9 cellular contexts compared by ENCODE assay signal in genomic region chr9:89657765-89658164, GRCh38. TPM values are rescaled to one million over a fixed set of nuclear protein-coding genes. Genes with fewer than 3 reads are reported as not detected.
DNase-seq lines count a peak whose midpoint lies in the region; ATAC-seq and TF ChIP-seq lines count a peak whose summit lies in the region.
"Had no signal": no experiment of that assay in that cellular context is flagged by ENCODE, and none has a peak within 500 bp of the region (broad histone marks: within the 10 kb centered on the region; RNA-seq: fewer than 3 reads in every experiment).

No MANE protein-coding gene starts in this region.

- peaks cover 66% of the 10 kb centered on the region for H3K4me1 Mint-ChIP-seq in neural progenitor cell

- no peaks in the 10 kb centered on the region for H3K79me2 ChIP-seq in neural progenitor cell (ENCODE audit: low read depth)

- H2AFZ ChIP-seq in neural progenitor cell (replicated peaks) = no peak overlapping the region

- no peak for TF ChIP-seq EP300 in upper lobe of left lung (IDR thresholded peaks at IDR 0.05)

- H3K9me3 Mint-ChIP-seq in neural progenitor cell = no peaks in the 10 kb centered on the region
- H3K9me3 Mint-ChIP-seq: immature natural killer cell had no signal

- H3K36me3 ChIP-seq in neural progenitor cell (no peaks in the 10 kb centered on the region), upper lobe of left lung (no peaks in the 10 kb centered on the region), heart left ventricle (no peaks in the 10 kb centered on the region)
- H3K36me3 ChIP-seq: right lobe of liver had no signal

- no peaks in the 10 kb centered on the region for H3K36me3 Mint-ChIP-seq in neural progenitor cell
- H3K36me3 Mint-ChIP-seq: immature natural killer cell had no signal

- H3K9me3 ChIP-seq in neural progenitor cell (ENCODE audit: low read depth) (no peaks in the 10 kb centered on the region), upper lobe of left lung (no peaks in the 10 kb centered on the region), heart left ventricle (no peaks in the 10 kb centered on the region)
- H3K9me3 ChIP-seq: right lobe of liver had no signal

- DNase-seq in GM20000 (ENCODE audit: low spot score) (peak; percentile 58), neural progenitor cell (ENCODE audit: low spot score) (no peak), upper lobe of left lung (no peak), heart left ventricle (no peak), NCI-H2029 (lab: John Stamatoyannopoulos, UW) (no peak)
- DNase-seq: immature natural killer cell, right lobe of liver had no signal

- no peak for TF ChIP-seq CTCF in GM20000 (IDR thresholded peaks at IDR 0.05; ENCODE audit: extremely low read depth, missing control alignments)
- no peak for TF ChIP-seq CTCF in neural progenitor cell (IDR thresholded peaks at IDR 0.05)
- no peak for TF ChIP-seq CTCF in upper lobe of left lung (IDR thresholded peaks at IDR 0.05)
- TF ChIP-seq CTCF in heart left ventricle (IDR thresholded peaks at IDR 0.05) = no peak

- H3K27ac ChIP-seq in neural progenitor cell (no peak overlapping the region), upper lobe of left lung (no peak overlapping the region), heart left ventricle (no peak overlapping the region)

- H3K4me3 Mint-ChIP-seq in neural progenitor cell = no peak overlapping the region
- H3K4me3 Mint-ChIP-seq: immature natural killer cell had no signal

- no peaks in the 10 kb centered on the region for H4K20me1 ChIP-seq in neural progenitor cell (ENCODE audit: low read depth)

- H3K27me3 ChIP-seq in neural progenitor cell = no peaks in the 10 kb centered on the region
- H3K27me3 ChIP-seq in upper lobe of left lung = no peaks in the 10 kb centered on the region
- no peaks in the 10 kb centered on the region for H3K27me3 ChIP-seq in heart left ventricle
- H3K27me3 ChIP-seq: right lobe of liver had no signal

- H3K27ac Mint-ChIP-seq in neural progenitor cell = peak overlapping the region; percentile 76
- H3K27ac Mint-ChIP-seq: immature natural killer cell had no signal

- H3K27me3 Mint-ChIP-seq in neural progenitor cell (ENCODE audit: insufficient read depth, low read depth) = peaks cover 12% of the 10 kb centered on the region

- no peak overlapping the region for H3K4me2 ChIP-seq in neural progenitor cell

- H3K4me1 ChIP-seq in neural progenitor cell (peaks cover 30% of the 10 kb centered on the region), upper lobe of left lung (peaks cover 43 to 68% (median 52%) of the 10 kb centered on the region in 4 donors), heart left ventricle (peaks cover 5 to 31% (median 18%) of the 10 kb centered on the region in 12 donors)

- no peak overlapping the region for H3K4me3 ChIP-seq in neural progenitor cell
- H3K4me3 ChIP-seq in upper lobe of left lung = no peak overlapping the region
- no peak overlapping the region for H3K4me3 ChIP-seq in heart left ventricle
- H3K4me3 ChIP-seq: right lobe of liver had no signal

- ATAC-seq in GM18519 (IDR thresholded peaks at IDR 0.05; ENCODE audit: low FRiP score, unreplicated experiment) (peak; percentile 64), HG03520 (IDR thresholded peaks at IDR 0.05; ENCODE audit: unreplicated experiment) (peak; percentile 83), upper lobe of left lung (ENCODE audit: low FRiP score in 2 of 2) (no peak), heart left ventricle (no peak)
- ATAC-seq: right lobe of liver had no signal

- peaks cover 9% of the 10 kb centered on the region for H3F3A ChIP-seq in neural progenitor cell (ENCODE audit: low read depth)

- TF ChIP-seq POLR2A in upper lobe of left lung (IDR thresholded peaks at IDR 0.05) (no peak), heart left ventricle (IDR thresholded peaks at IDR 0.05) (no peak)

- intact Hi-C loops in heart left ventricle (cut with DNase I) = loop anchor here in 1 of 10 donors (5.0 kb wide), 1 partner anchor 50 kb away; the partner anchor contains the start of gene GADD45G

- no peak overlapping the region for H3K9ac ChIP-seq in neural progenitor cell

- WGBS in upper lobe of left lung, 2 donors = 84 to 94% methylated on average over 3 to 4 of the region's 4 CpGs
- WGBS in heart left ventricle, 4 donors = 83 to 93% (median 90%) methylated on average over 4 of the region's 4 CpGs

RNA-seq across cellular contexts. Expression of gene GADD45G, which starts 53.0 kb away (rescaled TPM):
- total RNA-seq in neural progenitor cell (ENCODE audit: low replicate concordance) (1.8 TPM in 1 of 2 replicates, not detected in the other), upper lobe of left lung (10 to 100 TPM; 12.6 to 46.1 (median 20.1) TPM), heart left ventricle (10 to 100 TPM in 8 of 9 donors, 1 to 10 TPM in 1; 9.9 to 45.5 (median 13.2) TPM)
- 100 to 1,000 TPM in 1 of 2 donors, 10 to 100 TPM in 1; 37.3 to 118 TPM for polyA plus RNA-seq in heart left ventricle

Comparison
In these comparisons a context has a peak if more than half of its experiments do, and no peak if none do; other contexts are left out.
1. ATAC-seq: peak in GM18519 (single experiment) and HG03520 (single experiment); none in upper lobe of left lung (0 of 2) and heart left ventricle (0 of 4).